ENCODE assay signal across 15 cellular contexts in the genomic region with DNA sequence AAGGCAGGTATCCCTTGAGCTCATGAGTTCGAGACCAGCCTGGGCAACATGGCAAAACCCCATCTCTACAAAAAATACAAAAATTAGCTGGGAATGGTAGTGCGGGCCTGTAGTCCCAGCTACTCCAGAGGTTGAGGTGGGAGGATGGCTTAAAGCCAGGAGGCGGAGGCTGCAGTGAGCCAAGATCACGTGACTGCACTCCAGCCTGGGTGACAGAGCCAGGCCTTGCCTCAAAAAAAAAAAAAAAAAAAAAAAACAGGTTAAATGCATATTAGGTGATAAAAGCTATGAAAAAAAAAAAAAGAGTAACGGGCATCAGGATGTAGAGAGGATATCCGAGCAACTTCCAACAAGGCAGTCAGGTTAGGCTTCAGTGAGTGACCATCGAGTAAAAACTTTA. TPM values are rescaled to one million over a fixed set of nuclear protein-coding genes. Genes with fewer than 3 reads are reported as not detected.
DNase-seq lines count a peak whose midpoint lies in the region; ATAC-seq and TF ChIP-seq lines count a peak whose summit lies in the region.
"Had no signal": no experiment of that assay in that cellular context is flagged by ENCODE, and none has a peak within 500 bp of the region (broad histone marks: within the 10 kb centered on the region; RNA-seq: fewer than 3 reads in every experiment).

No MANE protein-coding gene starts in this region.

- H3K9ac ChIP-seq in mesendoderm (ENCODE audit: low read length): no peak overlapping the region

- no peaks in the 10 kb centered on the region for H3K4me1 ChIP-seq in mesendoderm (ENCODE audit: control insufficient read depth, low read depth, low read length)

- peak overlapping the region; percentile 96 for H3K27ac Mint-ChIP-seq in CD4-positive, alpha-beta T cell
- no peak overlapping the region for H3K27ac Mint-ChIP-seq in activated T-helper 17 cell treated with anti-CD3 and anti-CD28 coated beads, Interleukin-2, amount 50 U/mL, for 72 hours
- H3K27ac Mint-ChIP-seq: activated B cell treated with CpG ODN at 0.5 μM for 24 hours had no signal

- in situ Hi-C loops in brain microvascular endothelial cell (cut with HindIII; ENCODE audit: low pct_ligation_motif_present, low sequenced_read_pairs): no loop called here

- H3K4me3 ChIP-seq in mesendoderm (ENCODE audit: low read length) (no peak overlapping the region), brain microvascular endothelial cell (ENCODE audit: low read depth, low read length) (no peak overlapping the region)
- H3K4me3 ChIP-seq: pancreas had no signal

- no peak for ATAC-seq in CD4-positive, alpha-beta T cell (ENCODE audit: poor library complexity)
- ATAC-seq in activated T-helper 17 cell treated with anti-CD3 and anti-CD28 coated beads, Interleukin-2, amount 50 U/mL, for 72 hours (replicated peaks): no peak
- ATAC-seq: pancreas had no signal

- peaks cover under 1% of the 10 kb centered on the region for H3K27me3 Mint-ChIP-seq in CD4-positive, alpha-beta T cell
- no peaks in the 10 kb centered on the region for H3K27me3 Mint-ChIP-seq in activated T-helper 17 cell treated with anti-CD3 and anti-CD28 coated beads, Interleukin-2, amount 50 U/mL, for 72 hours
- H3K27me3 Mint-ChIP-seq: activated B cell treated with CpG ODN at 0.5 μM for 24 hours had no signal

- no peaks in the 10 kb centered on the region for H3K9me3 ChIP-seq in CD4-positive, alpha-beta T cell (ENCODE audit: control insufficient read depth, low read length)
- H3K9me3 ChIP-seq: pancreas had no signal

- peak overlapping the region; percentile 90 for H3K4me3 Mint-ChIP-seq in CD4-positive, alpha-beta T cell
- peak overlapping the region; percentile 89 for H3K4me3 Mint-ChIP-seq in activated T-helper 17 cell treated with anti-CD3 and anti-CD28 coated beads, Interleukin-2, amount 50 U/mL, for 72 hours

- no peak overlapping the region for H2BK15ac ChIP-seq in mesendoderm (replicated peaks; ENCODE audit: low read depth)

- H2AK5ac ChIP-seq in mesendoderm (ENCODE audit: low read length): no peak overlapping the region

- no CpG with 5 or more reads among the region's 7 CpGs for WGBS in mesendoderm (ENCODE audit: extremely low coverage, insufficient coverage, low lambda C conversion rate)

- intact Hi-C loops in CD4-positive, alpha-beta T cell (cut with DNase I, micrococcal nuclease): loop anchor here (5.0 to 10.0 kb wide), 5 partner anchors 138 to 1273 kb away; a partner anchor contains a TSS

- no peaks in the 10 kb centered on the region for H3K27me3 ChIP-seq in CD4-positive, alpha-beta T cell (ENCODE audit: control insufficient read depth, insufficient read depth, low read length)
- H3K27me3 ChIP-seq in mesendoderm (ENCODE audit: insufficient read depth, low read length, poor library complexity): no peaks in the 10 kb centered on the region
- no peaks in the 10 kb centered on the region for H3K27me3 ChIP-seq in brain microvascular endothelial cell (replicated peaks)
- H3K27me3 ChIP-seq: pancreas had no signal

- H3K18ac ChIP-seq in mesendoderm (ENCODE audit: low read length): no peak overlapping the region

- no peak overlapping the region for H3K4me2 ChIP-seq in mesendoderm (ENCODE audit: low read length)

- no peak overlapping the region for H3K56ac ChIP-seq in mesendoderm (ENCODE audit: low read length)

- no peak overlapping the region for H3K23ac ChIP-seq in mesendoderm (ENCODE audit: low read length)

- H3K79me2 ChIP-seq in mesendoderm (ENCODE audit: control insufficient read depth, insufficient read depth, low read length): peaks cover 20% of the 10 kb centered on the region

- H3K27ac ChIP-seq in CD4-positive, alpha-beta T cell (ENCODE audit: low read depth, low read length): no peak overlapping the region
- H3K27ac ChIP-seq in mesendoderm (ENCODE audit: low read depth, low read length) (no peak overlapping the region), brain microvascular endothelial cell (no peak overlapping the region)
- H3K27ac ChIP-seq: 22Rv1 had no signal

- POLR2A ChIA-PET in CD4-positive, alpha-beta T cell (lab: Charles Lee): no interaction called here

- H3K36me3 ChIP-seq in mesendoderm (ENCODE audit: control insufficient read depth, insufficient read depth, low read length) (no peaks in the 10 kb centered on the region), brain microvascular endothelial cell (replicated peaks) (no peaks in the 10 kb centered on the region)
- H3K36me3 ChIP-seq: pancreas had no signal

- H4K5ac ChIP-seq in mesendoderm (ENCODE audit: low read length): no peak overlapping the region

- H3K4me1 Mint-ChIP-seq in CD4-positive, alpha-beta T cell (ENCODE audit: low read depth): peaks cover 33% of the 10 kb centered on the region
- peaks cover 23% of the 10 kb centered on the region for H3K4me1 Mint-ChIP-seq in activated T-helper 17 cell treated with anti-CD3 and anti-CD28 coated beads, Interleukin-2, amount 50 U/mL, for 72 hours

- TF ChIP-seq CTCF in CD4-positive, alpha-beta T cell (IDR thresholded peaks at IDR 0.05): no peak
- TF ChIP-seq CTCF in brain microvascular endothelial cell (IDR thresholded peaks at IDR 0.05; ENCODE audit: low read depth, low read length, missing control alignments): no peak

- peaks cover 30% of the 10 kb centered on the region for H3K36me3 Mint-ChIP-seq in CD4-positive, alpha-beta T cell (ENCODE audit: low read depth)
- H3K36me3 Mint-ChIP-seq in activated T-helper 17 cell treated with anti-CD3 and anti-CD28 coated beads, Interleukin-2, amount 50 U/mL, for 72 hours (ENCODE audit: low read depth): peaks cover 21% of the 10 kb centered on the region

- H3K9me3 Mint-ChIP-seq in CD4-positive, alpha-beta T cell: no peaks in the 10 kb centered on the region
- no peaks in the 10 kb centered on the region for H3K9me3 Mint-ChIP-seq in activated T-helper 17 cell treated with anti-CD3 and anti-CD28 coated beads, Interleukin-2, amount 50 U/mL, for 72 hours
- H3K9me3 Mint-ChIP-seq: activated B cell treated with CpG ODN at 0.5 μM for 24 hours had no signal

- no peak overlapping the region for H2BK5ac ChIP-seq in mesendoderm (ENCODE audit: low read length)

- DNase-seq in DMS 273 (lab: John Stamatoyannopoulos, UW; ENCODE audit: unreplicated experiment) (peak; percentile 34), DMS 273 treated with DMSO at 0.1 percent for 48 hours (lab: John Stamatoyannopoulos, UW) (no peak), mesendoderm (peak; percentile 14), NK-92 (lab: John Stamatoyannopoulos, UW; ENCODE audit: unreplicated experiment) (no peak), brain microvascular endothelial cell (no peak), SKM-1 (lab: John Stamatoyannopoulos, UW; ENCODE audit: unreplicated experiment) (no peak)
- DNase-seq in CD4-positive, alpha-beta T cell: no peak
- DNase-seq: activated B cell treated with CpG ODN at 0.5 μM for 24 hours; activated gamma-delta T cell; cortex of kidney; Kasumi-1; stimulated activated naive CD4-positive, alpha-beta T cell had no signal

- no peak overlapping the region for H4K8ac ChIP-seq in mesendoderm (ENCODE audit: low read depth, low read length)

- H3K4ac ChIP-seq in mesendoderm (ENCODE audit: low read depth, low read length): no peak overlapping the region

- no peaks in the 10 kb centered on the region for H3K79me1 ChIP-seq in mesendoderm (ENCODE audit: low read length)

- H2BK120ac ChIP-seq in mesendoderm (ENCODE audit: low read depth, low read length): no peak overlapping the region

- CTCF ChIA-PET in CD4-positive, alpha-beta T cell (lab: Charles Lee): interaction anchor here (0.8 kb wide), 1 partner anchor 441 kb away, joined by 3 read pairs; no protein-coding TSS in a partner anchor

RNA-seq across cellular contexts. Expression of a gene that starts 2.8 kb away (rescaled TPM):
- 100 to 1,000 TPM; 338 to 360 TPM for total RNA-seq in CD4-positive, alpha-beta T cell
- 100 to 1,000 TPM; 151 to 223 TPM for total RNA-seq in activated T-helper 17 cell treated with anti-CD3 and anti-CD28 coated beads, Interleukin-2, amount 50 U/mL, for 72 hours
- polyA plus RNA-seq in mesendoderm (2013, experiment 1 of 2): 308 TPM
- 317 TPM for polyA plus RNA-seq in mesendoderm (2013, experiment 2 of 2)

Comparison
In these comparisons a context has a peak if more than half of its experiments do, and no peak if none do; other contexts are left out.
1. DNase-seq: peak in DMS 273 (single experiment) and mesendoderm (single experiment); none in DMS 273 treated with DMSO at 0.1 percent for 48 hours (single experiment), CD4-positive, alpha-beta T cell (0 of 10), NK-92 (single experiment), brain microvascular endothelial cell (single experiment) and SKM-1 (single experiment).